18 cellular contexts compared by ENCODE assay signal in genomic region chr22:20126284-20127029, GRCh38. TPM values are rescaled to one million over a fixed set of nuclear protein-coding genes. Genes with fewer than 3 reads are reported as not detected.
DNase-seq lines count a peak whose midpoint lies in the region; TF ChIP-seq lines count a peak whose summit lies in the region.
"Had no signal": no experiment of that assay in that cellular context is flagged by ENCODE, and none has a peak within 500 bp of the region (broad histone marks: within the 10 kb centered on the region; RNA-seq: fewer than 3 reads in every experiment).

No MANE protein-coding gene starts in this region.

- H3K9me3 Mint-ChIP-seq in IgD-negative memory B cell (no peaks in the 10 kb centered on the region), nephron progenitor cell (no peaks in the 10 kb centered on the region)
- H3K9me3 Mint-ChIP-seq: GM23338, HFFc6 had no signal

- H3K4me1 Mint-ChIP-seq in IgD-negative memory B cell, result peaks cover 0 to 4% (median 0%) of the 10 kb centered on the region in 3 donors
- H3K4me1 Mint-ChIP-seq in nephron progenitor cell, result peaks cover 8% of the 10 kb centered on the region

- H3K27me3 ChIP-seq in WERI-Rb-1 (ENCODE audit: insufficient read depth, low read depth, severe bottlenecking), result no peaks in the 10 kb centered on the region

- H3K27me3 Mint-ChIP-seq in IgD-negative memory B cell (no peaks in the 10 kb centered on the region), nephron progenitor cell (ENCODE audit: low read depth, poor library complexity) (peaks cover 3% of the 10 kb centered on the region)

- H3K36me3 Mint-ChIP-seq in IgD-negative memory B cell (no peaks in the 10 kb centered on the region), nephron progenitor cell (ENCODE audit: low read depth) (peaks cover 39% of the 10 kb centered on the region)

- no peaks in the 10 kb centered on the region for H3K9me3 ChIP-seq in WERI-Rb-1 (ENCODE audit: severe bottlenecking)

- H3K4me3 Mint-ChIP-seq in IgD-negative memory B cell (peak overlapping the region in 1 of 4 donors; percentile 89), nephron progenitor cell (no peak overlapping the region)
- H3K4me3 Mint-ChIP-seq: GM23338, HFFc6 had no signal

- no peak for TF ChIP-seq CTCF in WERI-Rb-1 (IDR thresholded peaks at IDR 0.05; ENCODE audit: low read depth, low read length)
- TF ChIP-seq CTCF in nephron progenitor cell (IDR thresholded peaks at IDR 0.05), result no peak
- TF ChIP-seq CTCF in GM10266 (IDR thresholded peaks at IDR 0.05; ENCODE audit: control insufficient read depth, insufficient read depth, low read depth, missing control alignments), result no peak

- intact Hi-C loops in posterior cingulate gyrus (cut with DNase I), result no loop called here

- H3K36me3 ChIP-seq in WERI-Rb-1, result peaks cover 59% of the 10 kb centered on the region

- peak overlapping the region in 2 of 3 donors; percentile 31 to 74 for H3K27ac Mint-ChIP-seq in IgD-negative memory B cell
- peak overlapping the region; percentile 93 for H3K27ac Mint-ChIP-seq in nephron progenitor cell
- H3K27ac Mint-ChIP-seq: GM23338, HFFc6 had no signal

- no peak overlapping the region for H3K4me3 ChIP-seq in WERI-Rb-1 (ENCODE audit: low read depth, low read length)
- H3K4me3 ChIP-seq: GM23338 had no signal

- peak; percentile 48 for DNase-seq in NCI-H345 (lab: John Stamatoyannopoulos, UW)
- no peak for DNase-seq in NCI-H345 treated with DMSO at 0.1 percent for 48 hours (lab: John Stamatoyannopoulos, UW; ENCODE audit: unreplicated experiment)
- no peak for DNase-seq in WERI-Rb-1
- DNase-seq in nephron progenitor cell, result no peak
- no peak for DNase-seq in HPDE6-E6E7 (ENCODE audit: extremely low spot score)
- DNase-seq in posterior cingulate gyrus, result no peak
- no peak for DNase-seq in GM10266 (ENCODE audit: extremely low spot score)
- DNase-seq: 8988T; DMS53; HFFc6; NCI-H1930; NCI-H526; NK-92 treated with Interleukin-12 subunit alpha and Interleukin-12 subunit beta, amount 100 ng/mL, for 24 hours; OCI-M1; T-helper 1 cell had no signal

- peak overlapping the region; percentile 52 for H3K27ac ChIP-seq in WERI-Rb-1
- H3K27ac ChIP-seq: C4-2B had no signal

RNA-seq across cellular contexts. Expression of gene ZDHHC8, which starts 5.1 kb away (rescaled TPM):
- polyA plus RNA-seq in IgD-negative memory B cell, result 4.2 TPM

RNA-seq across cellular contexts. Expression of gene TRMT2A, which starts 9.4 kb away (rescaled TPM):
- polyA plus RNA-seq in IgD-negative memory B cell, result 33.7 TPM

RNA-seq across cellular contexts. Expression of gene RANBP1, which starts 10.6 kb away (rescaled TPM):
- polyA plus RNA-seq in IgD-negative memory B cell, result 110 TPM

RNA-seq across cellular contexts. Expression of gene CCDC188, which starts 24.4 kb away (rescaled TPM):
- not detected for polyA plus RNA-seq in IgD-negative memory B cell
- polyA plus RNA-seq: GM23338 had no signal

RNA-seq across cellular contexts. Expression of gene DGCR8, which starts 46.4 kb away (rescaled TPM):
- 4.8 TPM for polyA plus RNA-seq in IgD-negative memory B cell
